In genomic region chr6:69622230-69622629, GRCh38 we compare ENCODE assay signal across 17 cellular contexts.
A peak's percentile ranks its signal among the peaks of the same experiment; 100 is the strongest.
DNase-seq lines count a peak whose midpoint lies in the region; ATAC-seq, FAIRE-seq and TF ChIP-seq lines count a peak whose summit lies in the region.
"Had no signal": no experiment of that assay in that cellular context is flagged by ENCODE, and none has a peak within 500 bp of the region (broad histone marks: within the 10 kb centered on the region; RNA-seq: fewer than 3 reads in every experiment).

No MANE protein-coding gene starts in this region.

- no peak overlapping the region for H3K9ac ChIP-seq in H1 (replicated peaks in 1 of 4; ENCODE audit: extremely low read depth in 1 of 4, low read depth in 3 of 4, low read length in 3 of 4)

- no peak for TF ChIP-seq EP300 in H1 (IDR thresholded peaks at IDR 0.05; ENCODE audit: borderline replicate concordance in 1 of 2, low read depth in 2 of 2, low read length in 2 of 2)

- no peak overlapping the region for H2BK20ac ChIP-seq in H1 (ENCODE audit: low read length)

- ATAC-seq in GM18909 (IDR thresholded peaks at IDR 0.05; ENCODE audit: poor library complexity, unreplicated experiment): no peak
- ATAC-seq: body of pancreas, left cardiac atrium had no signal

- H4K8ac ChIP-seq in H1 (ENCODE audit: extremely low read depth, insufficient read depth, low read length): no peak overlapping the region

- H3K36me3 ChIP-seq in H1 (ENCODE audit: control insufficient read depth in 2 of 4, insufficient read depth in 4 of 4, low read length in 3 of 4): no peaks in the 10 kb centered on the region
- H3K36me3 ChIP-seq: colonic mucosa had no signal

- CTCF ChIA-PET in H1 (lab: Charles Lee; ENCODE audit: partially characterized antibody): interaction anchor here (1.0 to 1.2 kb wide), 4 partner anchors 18 to 498 kb away, joined by 3 to 4 read pairs (median 3); no protein-coding TSS in a partner anchor

- POLR2A ChIA-PET in H1 (lab: Charles Lee; ENCODE audit: partially characterized antibody): no interaction called here

- H3K23me2 ChIP-seq in H1 (ENCODE audit: low read depth, low read length): no peaks in the 10 kb centered on the region

- FAIRE-seq in H1 (lab: Jason Lieb, UNC): no peak

- H3K4me2 ChIP-seq in H1 (ENCODE audit: insufficient read depth in 1 of 2, low read depth in 2 of 2, low read length in 2 of 2): no peak overlapping the region
- H3K4me2 ChIP-seq: PC-9 had no signal

- DNase-seq in DMS 273 treated with DMSO at 0.1 percent for 48 hours (lab: John Stamatoyannopoulos, UW) (peak; percentile 78), NCI-H1436 treated with DMSO at 0.1 percent for 48 hours (lab: John Stamatoyannopoulos, UW) (peak; percentile 14), NCI-H526 treated with DMSO at 0.1 percent for 48 hours (lab: John Stamatoyannopoulos, UW) (peak; percentile 69), H1 (ENCODE audit: low read depth in 1 of 2, low spot score in 2 of 2) (no peak), Kasumi-1 (lab: John Stamatoyannopoulos, UW) (no peak)
- no peak for DNase-seq in activated T-cell treated with anti-CD3 and anti-CD28 coated beads, Interleukin-2, amount 50 U/mL, for 1 hour
- DNase-seq in stimulated activated naive CD4-positive, alpha-beta T cell treated with Interleukin-2 at 50 U/mL for 16 hours (lab: John Stamatoyannopoulos, UW): no peak
- DNase-seq: activated CD4-positive, CD25-positive, alpha-beta regulatory T cell treated with anti-CD3 and anti-CD28 coated beads, Interleukin-2, amount 50 U/mL, for 72 hours; activated naive CD8-positive, alpha-beta T cell treated with anti-CD3 and anti-CD28 coated beads for 36 hours; Calu3; colonic mucosa; left cardiac atrium; midbrain; PC-9; stimulated activated CD4-positive, alpha-beta T cell treated with anti-CD3 and anti-CD28 coated beads, Interleukin-4, amount 100 ng/mL, for 24 hours had no signal

- no peak overlapping the region for H3K4me3 ChIP-seq in H1 (ENCODE audit: extremely low read depth in 1 of 4, insufficient read depth in 2 of 4, low read depth in 3 of 4, low read length in 4 of 4)
- H3K4me3 ChIP-seq: body of pancreas, colonic mucosa, PC-9 had no signal

- H2BK12ac ChIP-seq in H1 (ENCODE audit: low read depth, low read length): no peak overlapping the region

- TF ChIP-seq RAD21 in H1 (IDR thresholded peaks at IDR 0.05 in 1 of 2, conservative IDR thresholded peaks at IDR 0.05 in 1 of 2; ENCODE audit: low read depth in 2 of 2, low read length in 2 of 2): no peak

- H3K4me1 ChIP-seq in H1 (replicated peaks in 1 of 4; ENCODE audit: control insufficient read depth in 3 of 4, insufficient read depth in 4 of 4, low read length in 3 of 4): peaks cover 0 to 4% (median 0%) of the 10 kb centered on the region in 4 experiments; a peak in 3 of 7 replicates
- H3K4me1 ChIP-seq: body of pancreas, colonic mucosa had no signal

- peak overlapping the region; percentile 8; the same call in 1 of the 2 replicates for H2AFZ ChIP-seq in H1 (ENCODE audit: low read length)
- H2AFZ ChIP-seq: PC-9 had no signal

- no peak overlapping the region for H3K4ac ChIP-seq in H1 (replicated peaks; ENCODE audit: insufficient read length, low read depth, low read length)

- H2BK5ac ChIP-seq in H1 (ENCODE audit: low read depth, low read length): no peak overlapping the region

- H3K18ac ChIP-seq in H1 (ENCODE audit: extremely low read depth, low read length): no peak overlapping the region

- no peaks in the 10 kb centered on the region for H3K79me2 ChIP-seq in H1 (ENCODE audit: control insufficient read depth in 1 of 2, insufficient read depth in 2 of 2, low read length in 2 of 2)

- no peaks in the 10 kb centered on the region for H3K27me3 ChIP-seq in H1 (replicated peaks in 1 of 4; ENCODE audit: control insufficient read depth in 3 of 4, extremely low read depth in 1 of 4, insufficient read depth in 3 of 4, low read length in 3 of 4)
- H3K27me3 ChIP-seq: body of pancreas, colonic mucosa had no signal

- no peak overlapping the region for H3K14ac ChIP-seq in H1 (ENCODE audit: insufficient read length)

- H4K91ac ChIP-seq in H1 (replicated peaks; ENCODE audit: insufficient read length, low read length): no peak overlapping the region

- no peak overlapping the region for H2BK120ac ChIP-seq in H1 (replicated peaks; ENCODE audit: low read depth, low read length)

- no peaks in the 10 kb centered on the region for H3K9me3 ChIP-seq in H1 (ENCODE audit: insufficient read depth in 2 of 2, low read depth in 1 of 2, low read length in 1 of 2)
- H3K9me3 ChIP-seq: body of pancreas, colonic mucosa had no signal

- H3K79me1 ChIP-seq in H1 (ENCODE audit: low read depth, low read length): no peaks in the 10 kb centered on the region

- no peak overlapping the region for H4K5ac ChIP-seq in H1 (ENCODE audit: insufficient read length, low read depth, low read length)

- H3K23ac ChIP-seq in H1 (ENCODE audit: insufficient read length): no peak overlapping the region

- no peak overlapping the region for H3K27ac ChIP-seq in H1 (ENCODE audit: low read depth, low read length)
- H3K27ac ChIP-seq: body of pancreas, colonic mucosa, PC-9 had no signal

- no peak overlapping the region for H2AK5ac ChIP-seq in H1 (ENCODE audit: low read depth, low read length)

- H2BK15ac ChIP-seq in H1 (ENCODE audit: low read length): no peak overlapping the region

- H4K20me1 ChIP-seq in H1 (replicated peaks in 1 of 2; ENCODE audit: control insufficient read depth in 1 of 2, insufficient read depth in 2 of 2, low read length in 2 of 2): no peaks in the 10 kb centered on the region

- no peak for TF ChIP-seq CTCF in H1 (IDR thresholded peaks at IDR 0.05; ENCODE audit: control extremely low read depth in 1 of 3, insufficient read depth in 1 of 3, low read depth in 1 of 3, low read length in 3 of 3)

- no peak for TF ChIP-seq POLR2A in H1 (IDR thresholded peaks at IDR 0.05; ENCODE audit: control extremely low read depth in 1 of 2, low read depth in 2 of 2, low read length in 2 of 2)

- no peak overlapping the region for H3K56ac ChIP-seq in H1 (replicated peaks; ENCODE audit: insufficient read length, low read depth, low read length)

- WGBS in H1 (ENCODE audit: extremely low coverage in 1 of 2, insufficient coverage in 1 of 2, insufficient read length in 1 of 2, insufficient replicate concordance in 2 of 2, low coverage in 1 of 2, low lambda C conversion rate in 2 of 2, missing lambda C conversion rate in 1 of 2), 2 experiments: 87% methylated on average over 3 of the region's 3 CpGs; no CpG with 5 or more reads in 1 of the 2 experiments

TF ChIP-seq in H1, 55 proteins besides CTCF, POLR2A, EP300 and RAD21:
- TF ChIP-seq TCF12 (IDR thresholded peaks at IDR 0.05; ENCODE audit: low read depth, low read length): no peak
- no peak for TF ChIP-seq RBBP5 (IDR thresholded peaks at IDR 0.05; ENCODE audit: borderline replicate concordance, low read depth, low read length)
- no peak for TF ChIP-seq NRF1 (IDR thresholded peaks at IDR 0.05; ENCODE audit: low read depth, low read length)
- TF ChIP-seq PHF8 (conservative IDR thresholded peaks at IDR 0.05; ENCODE audit: low read depth, low read length): no peak
- no peak for TF ChIP-seq HDAC6 (IDR thresholded peaks at IDR 0.05; ENCODE audit: low read depth, low read length)
- TF ChIP-seq TEAD4 (IDR thresholded peaks at IDR 0.05; ENCODE audit: low read depth, low read length): no peak
- no peak for TF ChIP-seq POU5F1 (IDR thresholded peaks at IDR 0.05; ENCODE audit: low read depth, low read length)
- TF ChIP-seq EGR1 (IDR thresholded peaks at IDR 0.05; ENCODE audit: borderline replicate concordance, low read depth, low read length): no peak
- TF ChIP-seq TAF7 (optimal IDR thresholded peaks at IDR 0.05; ENCODE audit: borderline replicate concordance, low read depth, low read length): no peak
- no peak for TF ChIP-seq SAP30 (IDR thresholded peaks at IDR 0.05; ENCODE audit: insufficient read depth, insufficient replicate concordance, low read length)
- TF ChIP-seq KDM1A (IDR thresholded peaks at IDR 0.05; ENCODE audit: borderline replicate concordance, low read length): no peak
- no peak for TF ChIP-seq SIN3A (conservative IDR thresholded peaks at IDR 0.05 in 1 of 2, IDR thresholded peaks at IDR 0.05 in 1 of 2; ENCODE audit: low read depth in 1 of 2, low read length in 2 of 2)
- no peak for TF ChIP-seq ZNF274 (IDR thresholded peaks at IDR 0.05; ENCODE audit: borderline replicate concordance, extremely low read depth, low read length)
- TF ChIP-seq JUN (IDR thresholded peaks at IDR 0.05; ENCODE audit: low read depth, low read length): no peak
- no peak for TF ChIP-seq RXRA (IDR thresholded peaks at IDR 0.05; ENCODE audit: insufficient read depth, low read depth, low read length)
- TF ChIP-seq EZH2 (IDR thresholded peaks at IDR 0.05; ENCODE audit: low read depth, low read length, severe bottlenecking): no peak
- TF ChIP-seq CHD2 (IDR thresholded peaks at IDR 0.05; ENCODE audit: low read length): no peak
- TF ChIP-seq FOSL1 (IDR thresholded peaks at IDR 0.05; ENCODE audit: insufficient read depth, low read depth, low read length): no peak

Comparison
In these comparisons a context has a peak if more than half of its experiments do, and no peak if none do; other contexts are left out.
1. DNase-seq: peak in DMS 273 treated with DMSO at 0.1 percent for 48 hours (single experiment), NCI-H1436 treated with DMSO at 0.1 percent for 48 hours (single experiment) and NCI-H526 treated with DMSO at 0.1 percent for 48 hours (single experiment); none in H1 (0 of 2), activated T-cell treated with anti-CD3 and anti-CD28 coated beads, Interleukin-2, amount 50 U/mL, for 1 hour (single experiment), Kasumi-1 (0 of 2) and stimulated activated naive CD4-positive, alpha-beta T cell treated with Interleukin-2 at 50 U/mL for 16 hours (single experiment).